2 cellular contexts compared by ENCODE assay signal in the genomic region with DNA sequence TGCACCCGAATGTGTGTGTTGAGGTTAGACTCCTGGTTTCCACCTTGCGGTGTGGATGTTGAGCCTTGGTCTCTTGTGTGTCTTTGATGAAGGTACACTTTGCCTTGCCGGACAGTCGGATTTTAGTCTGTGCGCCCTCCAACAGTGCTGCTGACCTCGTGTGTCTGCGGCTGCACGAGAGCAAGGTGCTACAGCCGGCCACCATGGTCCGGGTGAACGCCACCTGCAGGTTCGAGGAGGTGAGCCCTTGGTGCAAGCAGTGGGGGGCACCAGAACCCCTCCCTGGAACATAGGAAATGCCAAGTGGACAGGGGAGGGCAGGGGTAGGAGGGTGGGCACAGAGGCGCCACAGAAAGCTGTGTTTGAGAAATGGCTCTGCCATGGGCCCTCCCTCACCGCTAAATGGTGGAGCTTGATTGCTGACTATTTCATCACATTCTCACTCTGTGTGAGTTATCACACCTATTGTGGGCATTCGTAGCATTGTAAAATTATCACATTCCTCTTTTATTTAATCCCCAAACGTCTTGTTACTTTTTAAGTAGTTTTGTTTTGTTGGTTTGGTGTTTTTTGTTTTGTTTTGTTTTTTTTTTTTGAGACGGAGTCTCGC.
TF ChIP-seq lines count a peak whose summit lies in the region.

No MANE protein-coding gene starts in this region.

TF ChIP-seq in IMR-90, 13 proteins besides CTCF, POLR2A, EP300 and RAD21:
- TF ChIP-seq, protein P1, sequence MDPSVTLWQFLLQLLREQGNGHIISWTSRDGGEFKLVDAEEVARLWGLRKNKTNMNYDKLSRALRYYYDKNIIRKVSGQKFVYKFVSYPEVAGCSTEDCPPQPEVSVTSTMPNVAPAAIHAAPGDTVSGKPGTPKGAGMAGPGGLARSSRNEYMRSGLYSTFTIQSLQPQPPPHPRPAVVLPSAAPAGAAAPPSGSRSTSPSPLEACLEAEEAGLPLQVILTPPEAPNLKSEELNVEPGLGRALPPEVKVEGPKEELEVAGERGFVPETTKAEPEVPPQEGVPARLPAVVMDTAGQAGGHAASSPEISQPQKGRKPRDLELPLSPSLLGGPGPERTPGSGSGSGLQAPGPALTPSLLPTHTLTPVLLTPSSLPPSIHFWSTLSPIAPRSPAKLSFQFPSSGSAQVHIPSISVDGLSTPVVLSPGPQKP (IDR thresholded peaks at IDR 0.05; ENCODE audit: borderline replicate concordance, low read depth, low read length): no peak
- TF ChIP-seq MXI1 (IDR thresholded peaks at IDR 0.05; ENCODE audit: borderline replicate concordance, low read depth, low read length) (no peak), NFE2L2 (IDR thresholded peaks at IDR 0.05; ENCODE audit: low read depth, low read length) (no peak), RCOR1 (IDR thresholded peaks at IDR 0.05; ENCODE audit: insufficient replicate concordance, low read length) (no peak), MAZ (IDR thresholded peaks at IDR 0.05; ENCODE audit: borderline replicate concordance, low read depth, low read length) (no peak), FOS (IDR thresholded peaks at IDR 0.05; ENCODE audit: low read depth, low read length) (no peak), MAFK (IDR thresholded peaks at IDR 0.05; ENCODE audit: low read depth, low read length) (no peak), RFX5 (IDR thresholded peaks at IDR 0.05; ENCODE audit: low read depth, low read length) (no peak), CEBPB (IDR thresholded peaks at IDR 0.05; ENCODE audit: low read depth, low read length) (no peak), SMC3 (IDR thresholded peaks at IDR 0.05; ENCODE audit: low read depth, low read length) (no peak), BHLHE40 (IDR thresholded peaks at IDR 0.05; ENCODE audit: low read depth, low read length) (no peak), CHD1 (IDR thresholded peaks at IDR 0.05; ENCODE audit: low read depth, low read length) (no peak)
- TF ChIP-seq, protein P2, sequence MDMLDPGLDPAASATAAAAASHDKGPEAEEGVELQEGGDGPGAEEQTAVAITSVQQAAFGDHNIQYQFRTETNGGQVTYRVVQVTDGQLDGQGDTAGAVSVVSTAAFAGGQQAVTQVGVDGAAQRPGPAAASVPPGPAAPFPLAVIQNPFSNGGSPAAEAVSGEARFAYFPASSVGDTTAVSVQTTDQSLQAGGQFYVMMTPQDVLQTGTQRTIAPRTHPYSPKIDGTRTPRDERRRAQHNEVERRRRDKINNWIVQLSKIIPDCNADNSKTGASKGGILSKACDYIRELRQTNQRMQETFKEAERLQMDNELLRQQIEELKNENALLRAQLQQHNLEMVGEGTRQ (IDR thresholded peaks at IDR 0.05; ENCODE audit: low read depth, low read length): no peak

TF ChIP-seq in WTC11, 78 proteins besides CTCF, POLR2A, EP300 and RAD21:
- peak; percentile 69 for TF ChIP-seq GABPB1 (CRISPR knock-in tag; IDR thresholded peaks at IDR 0.05)
- TF ChIP-seq, protein P3, sequence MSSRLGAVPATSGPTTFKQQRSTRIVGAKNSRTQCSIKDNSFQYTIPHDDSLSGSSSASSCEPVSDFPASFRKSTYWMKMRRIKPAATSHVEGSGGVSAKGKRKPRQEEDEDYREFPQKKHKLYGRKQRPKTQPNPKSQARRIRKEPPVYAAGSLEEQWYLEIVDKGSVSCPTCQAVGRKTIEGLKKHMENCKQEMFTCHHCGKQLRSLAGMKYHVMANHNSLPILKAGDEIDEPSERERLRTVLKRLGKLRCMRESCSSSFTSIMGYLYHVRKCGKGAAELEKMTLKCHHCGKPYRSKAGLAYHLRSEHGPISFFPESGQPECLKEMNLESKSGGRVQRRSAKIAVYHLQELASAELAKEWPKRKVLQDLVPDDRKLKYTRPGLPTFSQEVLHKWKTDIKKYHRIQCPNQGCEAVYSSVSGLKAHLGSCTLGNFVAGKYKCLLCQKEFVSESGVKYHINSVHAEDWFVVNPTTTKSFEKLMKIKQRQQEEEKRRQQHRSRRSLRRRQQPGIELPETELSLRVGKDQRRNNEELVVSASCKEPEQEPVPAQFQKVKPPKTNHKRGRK (CRISPR knock-in tag; IDR thresholded peaks at IDR 0.05; ENCODE audit: borderline replicate concordance): no peak
TF ChIP-seq in WTC11: peak in this region for 1.
